In the genomic region with DNA sequence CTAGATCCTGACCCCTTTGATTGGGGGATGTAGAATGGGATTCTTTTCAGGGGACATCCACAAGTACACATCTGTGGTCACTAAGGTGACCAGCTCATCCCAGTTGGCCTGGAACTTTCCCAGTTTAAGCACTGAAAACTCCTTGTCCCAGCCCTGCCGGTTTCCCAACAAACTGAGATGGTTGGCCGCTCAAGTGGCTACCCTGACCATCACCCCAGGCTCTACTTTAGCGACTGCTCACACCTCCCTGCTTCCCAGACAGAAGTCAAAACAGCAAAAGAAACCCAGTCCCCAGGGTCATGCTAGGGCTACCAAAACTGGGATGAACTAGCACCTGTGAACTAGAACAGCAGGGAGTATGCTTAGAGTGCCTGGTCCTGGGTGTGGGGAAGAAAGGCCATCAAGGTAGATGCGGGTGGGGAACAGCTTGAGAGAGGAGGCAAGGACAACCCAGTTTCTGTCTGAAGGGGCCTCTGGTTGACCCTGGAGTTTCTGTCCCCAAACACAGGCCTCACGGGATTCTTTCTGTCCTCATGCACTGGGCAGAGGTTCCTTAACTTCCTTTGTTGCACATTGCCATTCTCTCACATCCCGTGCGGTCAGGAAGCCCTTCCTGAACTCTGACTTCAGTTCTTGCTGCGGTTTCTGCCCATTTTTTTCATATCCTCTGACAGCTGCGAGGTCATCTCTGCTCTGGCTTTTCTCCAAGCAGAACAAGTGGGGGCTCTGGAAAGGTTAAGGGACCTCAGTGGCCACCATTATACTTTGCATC, we compare ENCODE assay signal across 9 cellular contexts. TPM values are rescaled to one million over a fixed set of nuclear protein-coding genes. Genes with fewer than 3 reads are reported as not detected.
DNase-seq lines count a peak whose midpoint lies in the region; TF ChIP-seq lines count a peak whose summit lies in the region.
"Had no signal": no experiment of that assay in that cellular context is flagged by ENCODE, and none has a peak within 500 bp of the region (broad histone marks: within the 10 kb centered on the region; RNA-seq: fewer than 3 reads in every experiment).

No MANE protein-coding gene starts in this region.

- peaks cover 74% of the 10 kb centered on the region for H3K4me1 Mint-ChIP-seq in activated CD4-positive, alpha-beta T cell treated with anti-CD3 and anti-CD28 coated beads, Interleukin-2, amount 10 ng/mL, durations not matched to agents 24 days and 14 days
- peaks cover 4% of the 10 kb centered on the region for H3K4me1 Mint-ChIP-seq in progenitor cell of endocrine pancreas (ENCODE audit: low read depth)

- peak overlapping the region; percentile 74 for H3K27ac ChIP-seq in subcutaneous abdominal adipose tissue (ENCODE audit: low read depth, low read length)

- H3K27me3 Mint-ChIP-seq in activated CD4-positive, alpha-beta T cell treated with anti-CD3 and anti-CD28 coated beads, Interleukin-2, amount 10 ng/mL, durations not matched to agents 24 days and 14 days, result no peaks in the 10 kb centered on the region
- H3K27me3 Mint-ChIP-seq in progenitor cell of endocrine pancreas, result peaks cover 20% of the 10 kb centered on the region

- peaks cover 0 to 3% (median 0%) of the 10 kb centered on the region in 5 donors for H3K27me3 ChIP-seq in subcutaneous abdominal adipose tissue (ENCODE audit: control insufficient read depth in 5 of 5, insufficient read depth in 4 of 5, low read length in 5 of 5)

- peaks cover 39% of the 10 kb centered on the region for H3K36me3 Mint-ChIP-seq in activated CD4-positive, alpha-beta T cell treated with anti-CD3 and anti-CD28 coated beads, Interleukin-2, amount 10 ng/mL, durations not matched to agents 24 days and 14 days (ENCODE audit: low read depth)
- no peaks in the 10 kb centered on the region for H3K36me3 Mint-ChIP-seq in progenitor cell of endocrine pancreas (ENCODE audit: insufficient read depth)

- no peak for TF ChIP-seq CTCF in progenitor cell of endocrine pancreas (IDR thresholded peaks at IDR 0.05; ENCODE audit: unreplicated experiment)

- no peaks in the 10 kb centered on the region for H3K9me3 Mint-ChIP-seq in activated CD4-positive, alpha-beta T cell treated with anti-CD3 and anti-CD28 coated beads, Interleukin-2, amount 10 ng/mL, durations not matched to agents 24 days and 14 days
- H3K9me3 Mint-ChIP-seq in progenitor cell of endocrine pancreas (ENCODE audit: low read depth), result no peaks in the 10 kb centered on the region

- H3K9ac ChIP-seq in subcutaneous abdominal adipose tissue (ENCODE audit: low read length in 5 of 5), result peak overlapping the region in 2 of 5 donors; percentile 32 to 42

- H3K4me3 Mint-ChIP-seq in activated CD4-positive, alpha-beta T cell treated with anti-CD3 and anti-CD28 coated beads, Interleukin-2, amount 10 ng/mL, durations not matched to agents 24 days and 14 days, result peak overlapping the region; percentile 86
- H3K4me3 Mint-ChIP-seq in progenitor cell of endocrine pancreas (ENCODE audit: low read depth), result no peak overlapping the region

- H3K27ac Mint-ChIP-seq in activated CD4-positive, alpha-beta T cell treated with anti-CD3 and anti-CD28 coated beads, Interleukin-2, amount 10 ng/mL, durations not matched to agents 24 days and 14 days, result peak overlapping the region; percentile 81
- H3K27ac Mint-ChIP-seq in progenitor cell of endocrine pancreas, result no peak overlapping the region

- H3K36me3 ChIP-seq in subcutaneous abdominal adipose tissue (ENCODE audit: control insufficient read depth in 5 of 5, insufficient read depth in 5 of 5, low read length in 5 of 5), result peaks cover 0 to 2% (median 0%) of the 10 kb centered on the region in 5 donors

- peak overlapping the region in 1 of 5 donors; percentile 71 for H3K4me3 ChIP-seq in subcutaneous abdominal adipose tissue (ENCODE audit: low read depth in 1 of 5, low read length in 5 of 5)

- no peaks in the 10 kb centered on the region for H3K9me3 ChIP-seq in subcutaneous abdominal adipose tissue (ENCODE audit: control insufficient read depth in 5 of 5, low read length in 5 of 5)

- peak; percentile 86 for DNase-seq in activated CD4-positive, alpha-beta T cell treated with anti-CD3 and anti-CD28 coated beads, Interleukin-2, amount 10 ng/mL, durations not matched to agents 24 days and 14 days
- DNase-seq in activated CD4-positive, alpha-beta T cell treated with anti-CD3 and anti-CD28 coated beads, Interleukin-2, amount 50 U/mL, for 1 hour, result no peak
- peak; percentile 80 for DNase-seq in UCSD-AML1 (lab: John Stamatoyannopoulos, UW; ENCODE audit: unreplicated experiment)
- peak; percentile 31 for DNase-seq in iris pigment epithelial cell (ENCODE audit: low read depth)
- DNase-seq in NCI-H2196 treated with DMSO at 0.1 percent for 48 hours (lab: John Stamatoyannopoulos, UW; ENCODE audit: unreplicated experiment), result no peak
- DNase-seq in progenitor cell of endocrine pancreas (ENCODE audit: low spot score, unreplicated experiment), result no peak
- no peak for DNase-seq in putamen (ENCODE audit: low spot score)
- DNase-seq: NCI-H1417 had no signal

- intact Hi-C loops in activated CD4-positive, alpha-beta T cell treated with anti-CD3 and anti-CD28 coated beads, Interleukin-2, amount 10 ng/mL, durations not matched to agents 24 days and 14 days (cut with micrococcal nuclease), result no loop called here

- peaks cover 17 to 95% (median 70%) of the 10 kb centered on the region in 5 donors for H3K4me1 ChIP-seq in subcutaneous abdominal adipose tissue (ENCODE audit: control insufficient read depth in 5 of 5, insufficient read depth in 5 of 5, low read length in 5 of 5)

RNA-seq across cellular contexts. Expression of gene LTB4R, which starts 1.6 kb away (rescaled TPM):
- 12.2 and 14.2 TPM in 2 replicates for total RNA-seq in activated CD4-positive, alpha-beta T cell treated with anti-CD3 and anti-CD28 coated beads, Interleukin-2, amount 10 ng/mL, durations not matched to agents 24 days and 14 days
- total RNA-seq in progenitor cell of endocrine pancreas, result 8.4 TPM in 2 replicates

RNA-seq across cellular contexts. Expression of gene LTB4R2, which starts 3.0 kb away (rescaled TPM):
- 9.6 and 11.0 TPM in 2 replicates for total RNA-seq in activated CD4-positive, alpha-beta T cell treated with anti-CD3 and anti-CD28 coated beads, Interleukin-2, amount 10 ng/mL, durations not matched to agents 24 days and 14 days
- 11.0 and 11.3 TPM in 2 replicates for total RNA-seq in progenitor cell of endocrine pancreas

RNA-seq across cellular contexts. Expression of gene CIDEB, which starts 5.1 kb away (rescaled TPM):
- total RNA-seq in activated CD4-positive, alpha-beta T cell treated with anti-CD3 and anti-CD28 coated beads, Interleukin-2, amount 10 ng/mL, durations not matched to agents 24 days and 14 days, result 21.8 and 22.2 TPM in 2 replicates
- 1.9 and 3.0 TPM in 2 replicates for total RNA-seq in progenitor cell of endocrine pancreas

RNA-seq across cellular contexts. Expression of gene NOP9, which starts 13.3 kb away (rescaled TPM):
- 48.3 and 52.2 TPM in 2 replicates for total RNA-seq in activated CD4-positive, alpha-beta T cell treated with anti-CD3 and anti-CD28 coated beads, Interleukin-2, amount 10 ng/mL, durations not matched to agents 24 days and 14 days
- total RNA-seq in progenitor cell of endocrine pancreas, result 32.4 and 32.6 TPM in 2 replicates

RNA-seq across cellular contexts. Expression of gene DHRS1, which starts 13.3 kb away (rescaled TPM):
- total RNA-seq in activated CD4-positive, alpha-beta T cell treated with anti-CD3 and anti-CD28 coated beads, Interleukin-2, amount 10 ng/mL, durations not matched to agents 24 days and 14 days, result 10.1 and 10.3 TPM in 2 replicates
- 33.4 and 34.4 TPM in 2 replicates for total RNA-seq in progenitor cell of endocrine pancreas

Comparison
In these comparisons a context has a peak if more than half of its experiments do, and no peak if none do; other contexts are left out.
1. DNase-seq: peak in activated CD4-positive, alpha-beta T cell treated with anti-CD3 and anti-CD28 coated beads, Interleukin-2, amount 10 ng/mL, durations not matched to agents 24 days and 14 days (single experiment), UCSD-AML1 (single experiment) and iris pigment epithelial cell (single experiment); none in activated CD4-positive, alpha-beta T cell treated with anti-CD3 and anti-CD28 coated beads, Interleukin-2, amount 50 U/mL, for 1 hour (single experiment), NCI-H2196 treated with DMSO at 0.1 percent for 48 hours (single experiment), progenitor cell of endocrine pancreas (single experiment) and putamen (single experiment).